8 cellular contexts compared by ENCODE assay signal in genomic region chr5:65034029-65034781, GRCh38.
DNase-seq lines count a peak whose midpoint lies in the region; ATAC-seq and TF ChIP-seq lines count a peak whose summit lies in the region.

No MANE protein-coding gene starts in this region.

- CTCF ChIA-PET in HEK293T (lab: Yijun Ruan, JAX), result interaction anchor here (0.6 to 1.4 kb wide), 2 partner anchors 94 to 223 kb away, joined by 3 to 4 read pairs; no protein-coding TSS in a partner anchor

- H3K36me3 ChIP-seq in tibial artery, result no peaks in the 10 kb centered on the region

- POLR2A ChIA-PET in HEK293T (lab: Yijun Ruan, JAX), result interaction anchor here (0.6 to 0.9 kb wide), 3 partner anchors 20 to 95 kb away, joined by 3 read pairs; no protein-coding TSS in a partner anchor

- H3K9me3 Mint-ChIP-seq in activated naive CD4-positive, alpha-beta T cell treated with anti-CD3 and anti-CD28 coated beads, Interleukin-2, amount 50 U/mL, for 24 hours, result no peaks in the 10 kb centered on the region
- H3K9me3 Mint-ChIP-seq in activated T-cell treated with anti-CD3 and anti-CD28 coated beads, Interleukin-2, amount 50 U/mL, for 4 hours, result no peaks in the 10 kb centered on the region

- TF ChIP-seq CTCF in tibial artery (IDR thresholded peaks at IDR 0.05), result no peak

- peak overlapping the region; percentile 80 for H3K27ac Mint-ChIP-seq in activated naive CD4-positive, alpha-beta T cell treated with anti-CD3 and anti-CD28 coated beads, Interleukin-2, amount 50 U/mL, for 24 hours

- H3K4me1 Mint-ChIP-seq in activated naive CD4-positive, alpha-beta T cell treated with anti-CD3 and anti-CD28 coated beads, Interleukin-2, amount 50 U/mL, for 24 hours, result peaks cover 41% of the 10 kb centered on the region
- peaks cover 34% of the 10 kb centered on the region for H3K4me1 Mint-ChIP-seq in activated T-cell treated with anti-CD3 and anti-CD28 coated beads, Interleukin-2, amount 50 U/mL, for 4 hours (ENCODE audit: low read depth)

- intact Hi-C loops in tibial artery (cut with DNase I; ENCODE audit: low total_unique reads), result no loop called here

- no peaks in the 10 kb centered on the region for H3K27me3 Mint-ChIP-seq in activated naive CD4-positive, alpha-beta T cell treated with anti-CD3 and anti-CD28 coated beads, Interleukin-2, amount 50 U/mL, for 24 hours
- H3K27me3 Mint-ChIP-seq in activated T-cell treated with anti-CD3 and anti-CD28 coated beads, Interleukin-2, amount 50 U/mL, for 4 hours (ENCODE audit: low read depth), result no peaks in the 10 kb centered on the region

- no peak for DNase-seq in activated naive CD4-positive, alpha-beta T cell treated with anti-CD3 and anti-CD28 coated beads, Interleukin-2, amount 50 U/mL, for 16 hours
- DNase-seq in activated T-cell treated with anti-CD3 and anti-CD28 coated beads, Interleukin-2, amount 50 U/mL, for 4 hours, result no peak
- DNase-seq in kidney glomerular epithelial cell (lab: John Stamatoyannopoulos, UW) (peak; percentile 58), tibial artery (peak in 1 of 2 donors; percentile 38), substantia nigra (lab: John Stamatoyannopoulos, UW) (no peak), HEK293T (ENCODE audit: extremely low spot score) (no peak), NCI-H446 (lab: John Stamatoyannopoulos, UW) (no peak)

- H3K9me3 ChIP-seq in tibial artery, result no peaks in the 10 kb centered on the region

- no peak overlapping the region for H3K4me3 ChIP-seq in tibial artery

- H3K36me3 Mint-ChIP-seq in activated naive CD4-positive, alpha-beta T cell treated with anti-CD3 and anti-CD28 coated beads, Interleukin-2, amount 50 U/mL, for 24 hours, result no peaks in the 10 kb centered on the region
- H3K36me3 Mint-ChIP-seq in activated T-cell treated with anti-CD3 and anti-CD28 coated beads, Interleukin-2, amount 50 U/mL, for 4 hours (ENCODE audit: insufficient read depth), result no peaks in the 10 kb centered on the region

- H3K4me1 ChIP-seq in tibial artery, result peaks cover 0 to 43% (median 29%) of the 10 kb centered on the region in 4 donors

- peak overlapping the region; percentile 59 for H3K4me3 Mint-ChIP-seq in activated naive CD4-positive, alpha-beta T cell treated with anti-CD3 and anti-CD28 coated beads, Interleukin-2, amount 50 U/mL, for 24 hours
- H3K4me3 Mint-ChIP-seq in activated T-cell treated with anti-CD3 and anti-CD28 coated beads, Interleukin-2, amount 50 U/mL, for 4 hours, result peak overlapping the region; percentile 64

- H3K27ac ChIP-seq in tibial artery (peak overlapping the region; percentile 97 to 99), substantia nigra (ENCODE audit: low read depth, low read length, poor library complexity, severe bottlenecking) (no peak overlapping the region)

- ATAC-seq in activated T-cell treated with anti-CD3 and anti-CD28 coated beads, Interleukin-2, amount 50 U/mL, for 4 hours, result no peak

- no peaks in the 10 kb centered on the region for H3K27me3 ChIP-seq in tibial artery

TF ChIP-seq in HEK293T, 16 proteins besides CTCF, POLR2A, EP300 and RAD21:
- TF ChIP-seq SUZ12 (IDR thresholded peaks at IDR 0.05) (no peak), ARNT (IDR thresholded peaks at IDR 0.05) (no peak)
